Comparison of ENCODE assay signal across 10 cellular contexts in genomic region chr14:99215277-99215676, GRCh38. TPM values are rescaled to one million over a fixed set of nuclear protein-coding genes. Genes with fewer than 3 reads are reported as not detected.
DNase-seq lines count a peak whose midpoint lies in the region; ATAC-seq lines count a peak whose summit lies in the region.
"Had no signal": no experiment of that assay in that cellular context is flagged by ENCODE, and none has a peak within 500 bp of the region (broad histone marks: within the 10 kb centered on the region; RNA-seq: fewer than 3 reads in every experiment).

No MANE protein-coding gene starts in this region.

- peak overlapping the region; percentile 81 for H3K4me3 Mint-ChIP-seq in activated CD4-positive, alpha-beta T cell treated with anti-CD3 and anti-CD28 coated beads, Interleukin-2, amount 10 ng/mL, durations not matched to agents 24 days and 14 days
- H3K4me3 Mint-ChIP-seq: B cell; dendritic cell treated with granulocyte-macrophage colony-stimulating factor and Interleukin-4, amounts not matched to agents 40 ng/mL and 50 ng/mL, for 4 days had no signal

- H3K27me3 Mint-ChIP-seq in activated CD4-positive, alpha-beta T cell treated with anti-CD3 and anti-CD28 coated beads, Interleukin-2, amount 10 ng/mL, durations not matched to agents 24 days and 14 days: no peaks in the 10 kb centered on the region
- H3K27me3 Mint-ChIP-seq: B cell; dendritic cell treated with granulocyte-macrophage colony-stimulating factor and Interleukin-4, amounts not matched to agents 40 ng/mL and 50 ng/mL, for 4 days had no signal

- H3K9me3 Mint-ChIP-seq in activated CD4-positive, alpha-beta T cell treated with anti-CD3 and anti-CD28 coated beads, Interleukin-2, amount 10 ng/mL, durations not matched to agents 24 days and 14 days: no peaks in the 10 kb centered on the region
- no peaks in the 10 kb centered on the region for H3K9me3 Mint-ChIP-seq in activated naive CD4-positive, alpha-beta T cell treated with anti-CD3 and anti-CD28 coated beads, Interleukin-2, amount 50 U/mL, for 72 hours
- H3K9me3 Mint-ChIP-seq: dendritic cell treated with granulocyte-macrophage colony-stimulating factor and Interleukin-4, amounts not matched to agents 40 ng/mL and 50 ng/mL, for 4 days had no signal

- H3K36me3 Mint-ChIP-seq in activated CD4-positive, alpha-beta T cell treated with anti-CD3 and anti-CD28 coated beads, Interleukin-2, amount 10 ng/mL, durations not matched to agents 24 days and 14 days (ENCODE audit: low read depth): peaks cover 27% of the 10 kb centered on the region
- H3K36me3 Mint-ChIP-seq in activated naive CD4-positive, alpha-beta T cell treated with anti-CD3 and anti-CD28 coated beads, Interleukin-2, amount 50 U/mL, for 72 hours: peaks cover 5 to 43% of the 10 kb centered on the region in 2 donors

- H3K27ac Mint-ChIP-seq in activated CD4-positive, alpha-beta T cell treated with anti-CD3 and anti-CD28 coated beads, Interleukin-2, amount 10 ng/mL, durations not matched to agents 24 days and 14 days: peak overlapping the region; percentile 57
- H3K27ac Mint-ChIP-seq in activated naive CD4-positive, alpha-beta T cell treated with anti-CD3 and anti-CD28 coated beads, Interleukin-2, amount 50 U/mL, for 72 hours: peak overlapping the region; percentile 87 to 90
- H3K27ac Mint-ChIP-seq: B cell; dendritic cell treated with granulocyte-macrophage colony-stimulating factor and Interleukin-4, amounts not matched to agents 40 ng/mL and 50 ng/mL, for 4 days had no signal

- intact Hi-C loops in activated CD4-positive, alpha-beta T cell treated with anti-CD3 and anti-CD28 coated beads, Interleukin-2, amount 10 ng/mL, durations not matched to agents 24 days and 14 days (cut with micrococcal nuclease): no loop called here

- no peak for ATAC-seq in activated naive CD4-positive, alpha-beta T cell treated with anti-CD3 and anti-CD28 coated beads, Interleukin-2, amount 50 U/mL, for 72 hours

- DNase-seq in activated CD4-positive, alpha-beta T cell treated with anti-CD3 and anti-CD28 coated beads, Interleukin-2, amount 10 ng/mL, durations not matched to agents 24 days and 14 days: no peak
- no peak for DNase-seq in activated CD4-positive, alpha-beta T cell treated with anti-CD3 and anti-CD28 coated beads, Interleukin-2, amount 50 U/mL, for 1 hour
- DNase-seq in activated naive CD4-positive, alpha-beta T cell treated with anti-CD3 and anti-CD28 coated beads, Interleukin-2, amount 50 U/mL, for 72 hours (ENCODE audit: low spot score in 2 of 2): no peak
- DNase-seq in fibroblast of the conjunctiva (ENCODE audit: low read depth) (peak; percentile 83), smooth muscle cell of the brain vasculature (ENCODE audit: low read depth, low spot score) (peak; percentile 82), activated gamma-delta T cell treated with Interleukin-2 at 50 U/mL for 16 hours (no peak), OCI-M1 (lab: John Stamatoyannopoulos, UW) (no peak), activated gamma-delta T cell (lab: John Stamatoyannopoulos, UW) (no peak)

- H3K4me1 Mint-ChIP-seq in activated CD4-positive, alpha-beta T cell treated with anti-CD3 and anti-CD28 coated beads, Interleukin-2, amount 10 ng/mL, durations not matched to agents 24 days and 14 days: peaks cover 83% of the 10 kb centered on the region
- H3K4me1 Mint-ChIP-seq: B cell had no signal

RNA-seq across cellular contexts. Expression of gene BCL11B, which starts 56.7 kb away (rescaled TPM):
- total RNA-seq in activated CD4-positive, alpha-beta T cell treated with anti-CD3 and anti-CD28 coated beads, Interleukin-2, amount 10 ng/mL, durations not matched to agents 24 days and 14 days: 48.2 and 48.5 TPM in 2 replicates
- 10 to 100 TPM; 57.8 to 65.7 TPM for total RNA-seq in activated naive CD4-positive, alpha-beta T cell treated with anti-CD3 and anti-CD28 coated beads, Interleukin-2, amount 50 U/mL, for 72 hours

Comparison
In these comparisons a context has a peak if more than half of its experiments do, and no peak if none do; other contexts are left out.
1. DNase-seq: peak in fibroblast of the conjunctiva (single experiment) and smooth muscle cell of the brain vasculature (single experiment); none in activated CD4-positive, alpha-beta T cell treated with anti-CD3 and anti-CD28 coated beads, Interleukin-2, amount 10 ng/mL, durations not matched to agents 24 days and 14 days (single experiment), activated CD4-positive, alpha-beta T cell treated with anti-CD3 and anti-CD28 coated beads, Interleukin-2, amount 50 U/mL, for 1 hour (single experiment), activated naive CD4-positive, alpha-beta T cell treated with anti-CD3 and anti-CD28 coated beads, Interleukin-2, amount 50 U/mL, for 72 hours (0 of 2), activated gamma-delta T cell treated with Interleukin-2 at 50 U/mL for 16 hours (single experiment), OCI-M1 (single experiment) and activated gamma-delta T cell (single experiment).